ENCODE assay signal across 1 cellular context in the genomic region with DNA sequence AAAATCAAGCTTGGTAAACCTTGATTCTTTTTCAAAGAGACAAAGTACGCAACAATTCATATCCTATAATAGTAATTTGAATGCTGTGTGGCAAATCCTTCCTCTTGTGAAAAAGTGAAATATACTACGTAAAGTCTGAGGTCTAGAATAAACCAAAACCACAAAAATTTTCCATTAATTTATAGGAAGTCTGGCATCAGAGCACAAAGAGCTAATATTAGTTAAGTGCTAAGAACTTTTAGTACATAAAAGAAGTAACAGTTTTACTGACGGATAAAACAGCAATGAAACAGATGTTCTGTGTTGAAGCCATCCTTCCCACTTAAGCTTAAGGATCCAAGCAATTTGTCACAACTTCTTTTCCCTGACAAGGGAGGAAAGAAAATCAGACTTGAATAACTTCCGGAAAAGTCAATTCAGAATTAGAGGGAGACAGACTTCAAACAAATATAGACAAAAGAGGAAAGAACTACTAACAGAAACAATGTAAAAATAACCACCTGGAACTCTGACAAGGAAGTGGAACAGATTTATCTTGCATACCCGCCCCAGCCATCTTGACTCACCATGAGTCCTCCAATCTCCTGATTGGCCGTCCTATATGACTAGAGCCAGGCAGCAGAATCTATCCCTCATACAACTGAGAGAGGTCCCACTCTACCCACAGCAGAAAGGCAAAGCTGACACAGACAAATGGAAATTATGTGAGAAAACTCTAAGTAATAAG.
TF ChIP-seq lines count a peak whose summit lies in the region.

No MANE protein-coding gene starts in this region.

TF ChIP-seq in K562, 482 proteins besides CTCF, POLR2A, EP300 and RAD21 (continued from another document):
- TF ChIP-seq, protein P1, sequence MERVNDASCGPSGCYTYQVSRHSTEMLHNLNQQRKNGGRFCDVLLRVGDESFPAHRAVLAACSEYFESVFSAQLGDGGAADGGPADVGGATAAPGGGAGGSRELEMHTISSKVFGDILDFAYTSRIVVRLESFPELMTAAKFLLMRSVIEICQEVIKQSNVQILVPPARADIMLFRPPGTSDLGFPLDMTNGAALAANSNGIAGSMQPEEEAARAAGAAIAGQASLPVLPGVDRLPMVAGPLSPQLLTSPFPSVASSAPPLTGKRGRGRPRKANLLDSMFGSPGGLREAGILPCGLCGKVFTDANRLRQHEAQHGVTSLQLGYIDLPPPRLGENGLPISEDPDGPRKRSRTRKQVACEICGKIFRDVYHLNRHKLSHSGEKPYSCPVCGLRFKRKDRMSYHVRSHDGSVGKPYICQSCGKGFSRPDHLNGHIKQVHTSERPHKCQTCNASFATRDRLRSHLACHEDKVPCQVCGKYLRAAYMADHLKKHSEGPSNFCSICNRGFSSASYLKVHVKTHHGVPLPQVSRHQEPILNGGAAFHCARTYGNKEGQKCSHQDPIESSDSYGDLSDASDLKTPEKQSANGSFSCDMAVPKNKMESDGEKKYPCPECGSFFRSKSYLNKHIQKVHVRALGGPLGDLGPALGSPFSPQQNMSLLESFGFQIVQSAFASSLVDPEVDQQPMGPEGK (CRISPR knock-in tag; IDR thresholded peaks at IDR 0.05; ENCODE audit: borderline replicate concordance): no peak
- TF ChIP-seq MGA (IDR thresholded peaks at IDR 0.05) (no peak), POLR3A (IDR thresholded peaks at IDR 0.05; ENCODE audit: borderline replicate concordance, extremely low read depth, insufficient read depth, insufficient read length) (no peak), FOSL1 (tag; conservative IDR thresholded peaks at IDR 0.05) (peak; percentile 68), ZNF212 (CRISPR knock-in tag; IDR thresholded peaks at IDR 0.05) (no peak), NELFE (IDR thresholded peaks at IDR 0.05; ENCODE audit: insufficient read depth, insufficient read length) (no peak), POU5F1 (IDR thresholded peaks at IDR 0.05; ENCODE audit: borderline replicate concordance, low read depth, low read length, partially characterized antibody) (no peak), PCBP1 (IDR thresholded peaks at IDR 0.05; ENCODE audit: low read depth, low read length, poor library complexity, severe bottlenecking) (no peak), ZKSCAN8 (CRISPR knock-in tag; IDR thresholded peaks at IDR 0.05) (no peak), RHOXF2B (CRISPR knock-in tag; conservative IDR thresholded peaks at IDR 0.05) (no peak), HDAC6 (IDR thresholded peaks at IDR 0.05; ENCODE audit: low read depth, low read length) (no peak), BCOR (IDR thresholded peaks at IDR 0.05) (no peak), FOXJ3 (CRISPR knock-in tag; IDR thresholded peaks at IDR 0.05) (no peak), ZNF41 (CRISPR knock-in tag; conservative IDR thresholded peaks at IDR 0.05) (no peak), SMC3 (conservative IDR thresholded peaks at IDR 0.05; ENCODE audit: insufficient read depth, low read depth, low read length) (no peak), TFAP4 (CRISPR knock-in tag; IDR thresholded peaks at IDR 0.05; ENCODE audit: borderline replicate concordance) (no peak), RCOR1 (IDR thresholded peaks at IDR 0.05; ENCODE audit: borderline replicate concordance in 1 of 2, low read depth in 2 of 2, low read length in 2 of 2) (no peak), ZKSCAN3 (CRISPR knock-in tag; IDR thresholded peaks at IDR 0.05) (no peak), NUFIP1 (IDR thresholded peaks at IDR 0.05; ENCODE audit: partially characterized antibody) (no peak), ZBTB17 (CRISPR knock-in tag; IDR thresholded peaks at IDR 0.05) (no peak), TGIF2 (CRISPR knock-in tag; IDR thresholded peaks at IDR 0.05) (0 out of 2 replicates have a peak, but pooled peaks have one; percentile 23), YY1 (IDR thresholded peaks at IDR 0.05; ENCODE audit: borderline replicate concordance in 1 of 3, control insufficient read depth in 1 of 3, extremely low read depth in 1 of 3, insufficient read depth in 3 of 3, insufficient read length in 1 of 3, insufficient replicate concordance in 2 of 3, low read depth in 1 of 3, low read length in 2 of 3) (peak in 1 of 3 experiments; percentile 46), DNMT1 (IDR thresholded peaks at IDR 0.05) (no peak), TAF9B (IDR thresholded peaks at IDR 0.05; ENCODE audit: partially characterized antibody) (no peak), GTF2A2 (tag; IDR thresholded peaks at IDR 0.05) (no peak)
- TF ChIP-seq, protein P2, sequence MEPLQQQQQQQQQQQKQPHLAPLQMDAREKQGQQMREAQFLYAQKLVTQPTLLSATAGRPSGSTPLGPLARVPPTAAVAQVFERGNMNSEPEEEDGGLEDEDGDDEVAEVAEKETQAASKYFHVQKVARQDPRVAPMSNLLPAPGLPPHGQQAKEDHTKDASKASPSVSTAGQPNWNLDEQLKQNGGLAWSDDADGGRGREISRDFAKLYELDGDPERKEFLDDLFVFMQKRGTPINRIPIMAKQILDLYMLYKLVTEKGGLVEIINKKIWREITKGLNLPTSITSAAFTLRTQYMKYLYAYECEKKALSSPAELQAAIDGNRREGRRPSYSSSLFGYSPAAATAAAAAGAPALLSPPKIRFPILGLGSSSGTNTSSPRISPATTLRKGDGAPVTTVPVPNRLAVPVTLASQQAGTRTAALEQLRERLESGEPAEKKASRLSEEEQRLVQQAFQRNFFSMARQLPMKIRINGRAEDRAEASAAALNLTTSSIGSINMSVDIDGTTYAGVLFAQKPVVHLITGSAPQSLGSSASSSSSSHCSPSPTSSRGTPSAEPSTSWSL (CRISPR knock-in tag; IDR thresholded peaks at IDR 0.05; ENCODE audit: borderline replicate concordance): no peak
- TF ChIP-seq, protein P3, sequence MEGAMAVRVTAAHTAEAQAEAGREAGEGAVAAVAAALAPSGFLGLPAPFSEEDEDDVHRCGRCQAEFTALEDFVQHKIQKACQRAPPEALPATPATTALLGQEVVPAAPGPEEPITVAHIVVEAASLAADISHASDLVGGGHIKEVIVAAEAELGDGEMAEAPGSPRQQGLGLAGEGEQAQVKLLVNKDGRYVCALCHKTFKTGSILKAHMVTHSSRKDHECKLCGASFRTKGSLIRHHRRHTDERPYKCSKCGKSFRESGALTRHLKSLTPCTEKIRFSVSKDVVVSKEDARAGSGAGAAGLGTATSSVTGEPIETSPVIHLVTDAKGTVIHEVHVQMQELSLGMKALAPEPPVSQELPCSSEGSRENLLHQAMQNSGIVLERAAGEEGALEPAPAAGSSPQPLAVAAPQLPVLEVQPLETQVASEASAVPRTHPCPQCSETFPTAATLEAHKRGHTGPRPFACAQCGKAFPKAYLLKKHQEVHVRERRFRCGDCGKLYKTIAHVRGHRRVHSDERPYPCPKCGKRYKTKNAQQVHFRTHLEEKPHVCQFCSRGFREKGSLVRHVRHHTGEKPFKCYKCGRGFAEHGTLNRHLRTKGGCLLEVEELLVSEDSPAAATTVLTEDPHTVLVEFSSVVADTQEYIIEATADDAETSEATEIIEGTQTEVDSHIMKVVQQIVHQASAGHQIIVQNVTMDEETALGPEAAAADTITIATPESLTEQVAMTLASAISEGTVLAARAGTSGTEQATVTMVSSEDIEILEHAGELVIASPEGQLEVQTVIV (CRISPR knock-in tag; IDR thresholded peaks at IDR 0.05; ENCODE audit: borderline replicate concordance): no peak
- TF ChIP-seq, protein P4, sequence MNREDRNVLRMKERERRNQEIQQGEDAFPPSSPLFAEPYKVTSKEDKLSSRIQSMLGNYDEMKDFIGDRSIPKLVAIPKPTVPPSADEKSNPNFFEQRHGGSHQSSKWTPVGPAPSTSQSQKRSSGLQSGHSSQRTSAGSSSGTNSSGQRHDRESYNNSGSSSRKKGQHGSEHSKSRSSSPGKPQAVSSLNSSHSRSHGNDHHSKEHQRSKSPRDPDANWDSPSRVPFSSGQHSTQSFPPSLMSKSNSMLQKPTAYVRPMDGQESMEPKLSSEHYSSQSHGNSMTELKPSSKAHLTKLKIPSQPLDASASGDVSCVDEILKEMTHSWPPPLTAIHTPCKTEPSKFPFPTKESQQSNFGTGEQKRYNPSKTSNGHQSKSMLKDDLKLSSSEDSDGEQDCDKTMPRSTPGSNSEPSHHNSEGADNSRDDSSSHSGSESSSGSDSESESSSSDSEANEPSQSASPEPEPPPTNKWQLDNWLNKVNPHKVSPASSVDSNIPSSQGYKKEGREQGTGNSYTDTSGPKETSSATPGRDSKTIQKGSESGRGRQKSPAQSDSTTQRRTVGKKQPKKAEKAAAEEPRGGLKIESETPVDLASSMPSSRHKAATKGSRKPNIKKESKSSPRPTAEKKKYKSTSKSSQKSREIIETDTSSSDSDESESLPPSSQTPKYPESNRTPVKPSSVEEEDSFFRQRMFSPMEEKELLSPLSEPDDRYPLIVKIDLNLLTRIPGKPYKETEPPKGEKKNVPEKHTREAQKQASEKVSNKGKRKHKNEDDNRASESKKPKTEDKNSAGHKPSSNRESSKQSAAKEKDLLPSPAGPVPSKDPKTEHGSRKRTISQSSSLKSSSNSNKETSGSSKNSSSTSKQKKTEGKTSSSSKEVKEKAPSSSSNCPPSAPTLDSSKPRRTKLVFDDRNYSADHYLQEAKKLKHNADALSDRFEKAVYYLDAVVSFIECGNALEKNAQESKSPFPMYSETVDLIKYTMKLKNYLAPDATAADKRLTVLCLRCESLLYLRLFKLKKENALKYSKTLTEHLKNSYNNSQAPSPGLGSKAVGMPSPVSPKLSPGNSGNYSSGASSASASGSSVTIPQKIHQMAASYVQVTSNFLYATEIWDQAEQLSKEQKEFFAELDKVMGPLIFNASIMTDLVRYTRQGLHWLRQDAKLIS (CRISPR knock-in tag; IDR thresholded peaks at IDR 0.05): no peak
